Comparison of ENCODE assay signal across 8 cellular contexts in the genomic region with DNA sequence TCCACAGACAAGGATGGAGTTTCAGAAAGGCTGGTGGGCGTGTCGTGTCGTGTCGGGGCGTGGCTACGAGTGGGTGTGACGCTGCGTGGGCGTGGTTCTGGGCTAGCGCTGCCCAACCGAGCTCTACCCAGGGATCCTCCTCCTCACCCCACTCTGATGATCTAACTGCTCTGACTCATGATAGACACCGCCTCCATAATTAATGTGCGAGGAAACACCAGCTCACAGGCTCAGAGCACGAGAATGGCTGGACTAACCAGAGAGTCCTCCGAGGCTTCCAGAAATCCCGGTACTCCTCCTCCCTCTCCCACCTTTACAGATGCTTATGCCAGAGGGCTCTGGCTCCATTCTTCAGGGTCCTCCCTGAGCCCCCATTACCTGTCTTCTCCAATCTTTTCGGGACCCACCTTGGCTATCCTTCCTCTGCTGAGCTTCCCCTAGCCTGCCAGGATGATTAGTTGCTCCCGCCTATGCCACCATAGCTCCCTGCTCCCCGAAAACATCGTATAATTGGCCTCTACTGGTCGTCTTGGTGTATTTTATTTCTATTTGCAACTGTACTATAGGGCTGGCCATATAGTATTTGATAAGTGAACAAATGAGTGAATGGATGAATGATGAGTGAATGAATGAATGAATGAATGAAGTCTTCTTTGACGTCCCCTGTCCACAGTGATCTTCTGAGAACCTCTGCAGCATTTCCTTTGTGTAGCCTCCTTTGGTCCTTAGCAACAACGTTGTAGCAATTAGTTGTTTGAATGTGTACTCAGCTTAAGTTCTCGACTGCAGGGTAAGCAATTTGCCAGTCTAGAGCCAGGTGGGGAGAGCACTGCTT. TPM values are rescaled to one million over a fixed set of nuclear protein-coding genes. Genes with fewer than 3 reads are reported as not detected.
DNase-seq lines count a peak whose midpoint lies in the region; TF ChIP-seq lines count a peak whose summit lies in the region.

No MANE protein-coding gene starts in this region.

- H3K36me3 Mint-ChIP-seq in activated naive CD4-positive, alpha-beta T cell treated with anti-CD3 and anti-CD28 coated beads, Interleukin-2, amount 10 ng/mL, durations not matched to agents 7 days and 5 days = no peaks in the 10 kb centered on the region

- H3K4me3 ChIP-seq in osteoblast (ENCODE audit: insufficient read depth, low read length) (no peak overlapping the region), tibial artery (no peak overlapping the region)

- H3K9me3 Mint-ChIP-seq in activated naive CD4-positive, alpha-beta T cell treated with anti-CD3 and anti-CD28 coated beads, Interleukin-2, amount 10 ng/mL, durations not matched to agents 7 days and 5 days = no peaks in the 10 kb centered on the region

- H3K9me3 ChIP-seq in osteoblast (ENCODE audit: low read depth, low read length) = no peaks in the 10 kb centered on the region
- H3K9me3 ChIP-seq in tibial artery = no peaks in the 10 kb centered on the region

- H3K27ac Mint-ChIP-seq in activated naive CD4-positive, alpha-beta T cell treated with anti-CD3 and anti-CD28 coated beads, Interleukin-2, amount 10 ng/mL, durations not matched to agents 7 days and 5 days = no peak overlapping the region

- H3K79me2 ChIP-seq in osteoblast (ENCODE audit: insufficient read depth, low read length) = no peaks in the 10 kb centered on the region

- in situ Hi-C loops in G401 (cut with HindIII; ENCODE audit: low sequenced_read_pairs) = no loop called here

- intact Hi-C loops in tibial artery (cut with DNase I; ENCODE audit: low total_unique reads) = no loop called here

- H3K4me1 ChIP-seq in osteoblast (ENCODE audit: insufficient read depth, low read length) = no peaks in the 10 kb centered on the region
- H3K4me1 ChIP-seq in tibial artery = peaks cover 0 to 8% (median 0%) of the 10 kb centered on the region in 4 donors

- peak overlapping the region; percentile 50 for H2AFZ ChIP-seq in osteoblast (ENCODE audit: low read length)

- H3K27me3 ChIP-seq in osteoblast (ENCODE audit: insufficient read depth, low read length) = no peaks in the 10 kb centered on the region
- H3K27me3 ChIP-seq in tibial artery = peaks cover 0 to 8% of the 10 kb centered on the region in 2 donors

- CTCF ChIA-PET in activated naive CD4-positive, alpha-beta T cell treated with anti-CD3 and anti-CD28 coated beads, Interleukin-2, amount 10 ng/mL, durations not matched to agents 7 days and 5 days (lab: Charles Lee) = interaction anchor here (0.9 to 2.0 kb wide), 4 partner anchors 39 to 100 kb away, joined by 3 to 9 read pairs (median 6); no protein-coding TSS in a partner anchor

- peak; percentile 6 for DNase-seq in G401 (ENCODE audit: low spot score)
- peak; percentile 67 for DNase-seq in LHCN-M2 (ENCODE audit: low read depth)
- peak; percentile 61 for DNase-seq in SHP77 treated with DMSO at 0.1 percent for 48 hours (lab: John Stamatoyannopoulos, UW)
- peak; percentile 73 for DNase-seq in activated naive CD4-positive, alpha-beta T cell treated with anti-CD3 and anti-CD28 coated beads, Interleukin-2, amount 10 ng/mL, durations not matched to agents 7 days and 5 days
- DNase-seq in glomerular endothelial cell (ENCODE audit: extremely low read depth, low read depth, low spot score) = peak; percentile 80
- peak; percentile 98 for DNase-seq in osteoblast (ENCODE audit: insufficient read length, low spot score, missing footprints)
- DNase-seq in tibial artery = peak; percentile 77 to 82
- DNase-seq in SKM-1 (lab: John Stamatoyannopoulos, UW; ENCODE audit: unreplicated experiment) = no peak

- no peak for TF ChIP-seq CTCF in osteoblast (IDR thresholded peaks at IDR 0.05; ENCODE audit: extremely low read depth, low read depth, low read length)
- TF ChIP-seq CTCF in tibial artery (IDR thresholded peaks at IDR 0.05) = no peak

- peak overlapping the region; percentile 5 for H3K4me2 ChIP-seq in osteoblast (ENCODE audit: insufficient read depth, low read length)

- H3K4me3 Mint-ChIP-seq in activated naive CD4-positive, alpha-beta T cell treated with anti-CD3 and anti-CD28 coated beads, Interleukin-2, amount 10 ng/mL, durations not matched to agents 7 days and 5 days = peak overlapping the region; percentile 11

- H3K27ac ChIP-seq in osteoblast (ENCODE audit: low read depth, low read length) (no peak overlapping the region), tibial artery (no peak overlapping the region)

- peaks cover 30% of the 10 kb centered on the region for H3K27me3 Mint-ChIP-seq in activated naive CD4-positive, alpha-beta T cell treated with anti-CD3 and anti-CD28 coated beads, Interleukin-2, amount 10 ng/mL, durations not matched to agents 7 days and 5 days

- H3K36me3 ChIP-seq in osteoblast (ENCODE audit: insufficient read depth, low read length) (no peaks in the 10 kb centered on the region), tibial artery (no peaks in the 10 kb centered on the region)

- no peaks in the 10 kb centered on the region for H4K20me1 ChIP-seq in osteoblast (ENCODE audit: insufficient read depth, low read length)

- peaks cover 8% of the 10 kb centered on the region for H3K4me1 Mint-ChIP-seq in activated naive CD4-positive, alpha-beta T cell treated with anti-CD3 and anti-CD28 coated beads, Interleukin-2, amount 10 ng/mL, durations not matched to agents 7 days and 5 days

RNA-seq across cellular contexts. Expression of a gene that starts 21.7 kb away (rescaled TPM):
- not detected in 2 replicates for total RNA-seq in G401 (2014; rRNA removed; shearing (Covaris generic))
- not detected in 2 replicates for total RNA-seq in LHCN-M2 (2014; rRNA removed)
- not detected for polyA plus RNA-seq in LHCN-M2 (2012)
- total RNA-seq in glomerular endothelial cell = 0.05 and 0.06 TPM in 2 replicates
- not detected in 2 replicates for total RNA-seq in osteoblast

RNA-seq across cellular contexts. Expression of a gene that starts 31.0 kb away (rescaled TPM):
- total RNA-seq in G401 (2014; rRNA removed; shearing (Covaris generic)) = not detected in 2 replicates
- 0.19 and 0.34 TPM in 2 replicates for total RNA-seq in LHCN-M2 (2014; rRNA removed)
- 3.4 TPM for polyA plus RNA-seq in LHCN-M2 (2012)
- 16.4 and 20.0 TPM in 2 replicates for total RNA-seq in glomerular endothelial cell
- not detected in 2 replicates for total RNA-seq in osteoblast

Comparison
In these comparisons a context has a peak if more than half of its experiments do, and no peak if none do; other contexts are left out.
1. RNA of a gene that starts 31.0 kb away (total RNA-seq): 16.4 to 20.0 TPM in glomerular endothelial cell; 0.19 to 0.34 TPM in LHCN-M2, not detected in G401 and not detected in osteoblast; every median in the first group is over 10 times any median in the second.